In the genomic region with DNA sequence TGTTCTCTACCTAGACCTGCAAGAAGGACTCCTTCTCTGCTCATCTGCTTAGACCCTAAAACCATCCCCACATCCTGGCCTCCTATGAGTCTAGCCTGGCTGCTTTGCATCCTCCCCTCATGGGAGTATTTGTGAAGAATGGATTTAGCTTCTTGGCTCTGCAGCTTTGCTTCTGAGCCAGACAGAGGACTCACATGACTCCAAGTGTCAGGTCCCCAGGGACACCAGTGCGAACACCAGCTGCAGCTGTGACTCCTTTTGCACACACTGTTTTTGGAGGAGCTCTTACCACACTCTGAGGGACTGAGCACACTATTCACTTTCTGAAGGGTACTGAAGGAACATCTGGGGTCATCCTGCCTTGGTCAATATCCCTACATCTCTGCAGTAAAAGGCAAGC, we compare ENCODE assay signal across 8 cellular contexts.
DNase-seq lines count a peak whose midpoint lies in the region; ATAC-seq, FAIRE-seq and TF ChIP-seq lines count a peak whose summit lies in the region.

No MANE protein-coding gene starts in this region.

- no peaks in the 10 kb centered on the region for H3K36me3 ChIP-seq in kidney (ENCODE audit: control insufficient read depth in 1 of 2, insufficient read depth in 2 of 2, low read length in 2 of 2)

- no peaks in the 10 kb centered on the region for H3K36me3 Mint-ChIP-seq in activated naive CD4-positive, alpha-beta T cell treated with anti-CD3 and anti-CD28 coated beads for 36 hours (ENCODE audit: low read depth)

- peaks cover 32% of the 10 kb centered on the region for H3K4me1 Mint-ChIP-seq in activated naive CD4-positive, alpha-beta T cell treated with anti-CD3 and anti-CD28 coated beads for 36 hours (ENCODE audit: low read depth)

- no peaks in the 10 kb centered on the region for H3K9me3 Mint-ChIP-seq in activated naive CD4-positive, alpha-beta T cell treated with anti-CD3 and anti-CD28 coated beads for 36 hours

- ATAC-seq in GM18870 (IDR thresholded peaks at IDR 0.05; ENCODE audit: unreplicated experiment): peak; percentile 72
- peak; percentile 90 for ATAC-seq in HG02798 (IDR thresholded peaks at IDR 0.05; ENCODE audit: poor library complexity, unreplicated experiment)

- H3K9me3 ChIP-seq in kidney (ENCODE audit: control insufficient read depth in 1 of 2, low read length in 2 of 2): no peaks in the 10 kb centered on the region

- FAIRE-seq in kidney (lab: Jason Lieb, UNC): no peak

- CTCF ChIA-PET in activated naive CD4-positive, alpha-beta T cell treated with anti-CD3 and anti-CD28 coated beads for 36 hours (lab: Charles Lee): interaction anchor here (1.2 to 2.8 kb wide), 3 partner anchors 25 to 43 kb away, joined by 5 to 10 read pairs (median 6); no protein-coding TSS in a partner anchor

- no peaks in the 10 kb centered on the region for H3K4me1 ChIP-seq in kidney (ENCODE audit: control insufficient read depth in 1 of 2, insufficient read depth in 1 of 2, low read depth in 1 of 2, low read length in 2 of 2)

- no peak overlapping the region for H3K4me3 Mint-ChIP-seq in activated naive CD4-positive, alpha-beta T cell treated with anti-CD3 and anti-CD28 coated beads for 36 hours

- H3K9ac ChIP-seq in kidney (ENCODE audit: low read length in 2 of 2): no peak overlapping the region

- no peak overlapping the region for H3K4me3 ChIP-seq in kidney (ENCODE audit: low read length in 2 of 2)

- H3K27ac ChIP-seq in kidney (ENCODE audit: low read depth in 2 of 2, low read length in 2 of 2): no peak overlapping the region

- DNase-seq in NCI-H524 (lab: John Stamatoyannopoulos, UW): peak; percentile 85 to 96
- peak; percentile 90 for DNase-seq in kidney
- no peak for DNase-seq in activated naive CD4-positive, alpha-beta T cell treated with anti-CD3 and anti-CD28 coated beads for 36 hours
- no peak for DNase-seq in NCI-H2196 treated with DMSO at 0.1 percent for 48 hours (lab: John Stamatoyannopoulos, UW; ENCODE audit: unreplicated experiment)
- DNase-seq in epidermal melanocyte (ENCODE audit: insufficient read length, low spot score): no peak
- DNase-seq in NK-92 (lab: John Stamatoyannopoulos, UW; ENCODE audit: unreplicated experiment): no peak

- H3K27ac Mint-ChIP-seq in activated naive CD4-positive, alpha-beta T cell treated with anti-CD3 and anti-CD28 coated beads for 36 hours: no peak overlapping the region

- no peaks in the 10 kb centered on the region for H3K27me3 Mint-ChIP-seq in activated naive CD4-positive, alpha-beta T cell treated with anti-CD3 and anti-CD28 coated beads for 36 hours (ENCODE audit: low read depth)

- intact Hi-C loops in kidney (cut with DNase I): no loop called here
- intact Hi-C loops in activated naive CD4-positive, alpha-beta T cell treated with anti-CD3 and anti-CD28 coated beads for 36 hours (cut with micrococcal nuclease): no loop called here

- no peak for TF ChIP-seq CTCF in kidney (IDR thresholded peaks at IDR 0.05; ENCODE audit: borderline replicate concordance, extremely low read depth, insufficient read depth)

Comparison
In these comparisons a context has a peak if more than half of its experiments do, and no peak if none do; other contexts are left out.
1. DNase-seq: peak in NCI-H524 (2 of 2) and kidney (single experiment); none in activated naive CD4-positive, alpha-beta T cell treated with anti-CD3 and anti-CD28 coated beads for 36 hours (single experiment), NCI-H2196 treated with DMSO at 0.1 percent for 48 hours (single experiment), epidermal melanocyte (single experiment) and NK-92 (single experiment).